Comparison of ENCODE assay signal across 18 cellular contexts in the genomic region with DNA sequence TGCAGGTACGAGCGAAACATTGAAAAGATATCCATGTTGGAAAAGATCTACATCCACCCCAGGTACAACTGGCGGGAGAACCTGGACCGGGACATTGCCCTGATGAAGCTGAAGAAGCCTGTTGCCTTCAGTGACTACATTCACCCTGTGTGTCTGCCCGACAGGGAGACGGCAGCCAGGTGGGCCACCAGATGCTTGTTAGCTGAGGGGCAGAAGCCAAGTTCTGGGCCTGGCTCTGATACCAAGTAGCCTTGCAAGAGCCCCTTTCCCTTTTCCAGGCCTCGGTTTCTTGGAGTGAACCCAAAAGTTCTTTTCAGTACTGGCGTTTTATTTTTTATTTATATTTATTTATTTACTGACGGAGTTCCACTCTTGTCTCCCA. TPM values are rescaled to one million over a fixed set of nuclear protein-coding genes. Genes with fewer than 3 reads are reported as not detected.
DNase-seq lines count a peak whose midpoint lies in the region; ATAC-seq, FAIRE-seq and TF ChIP-seq lines count a peak whose summit lies in the region.
"Had no signal": no experiment of that assay in that cellular context is flagged by ENCODE, and none has a peak within 500 bp of the region (broad histone marks: within the 10 kb centered on the region; RNA-seq: fewer than 3 reads in every experiment).

No MANE protein-coding gene starts in this region.

- H3K4me1 Mint-ChIP-seq in activated CD4-positive, alpha-beta memory T cell treated with anti-CD3 and anti-CD28 coated beads for 36 hours (ENCODE audit: low read depth) = no peaks in the 10 kb centered on the region
- H3K4me1 Mint-ChIP-seq in activated T-cell treated with anti-CD3 and anti-CD28 coated beads, Interleukin-2, amount 50 U/mL, for 4 hours (ENCODE audit: low read depth) = no peaks in the 10 kb centered on the region

- no peak overlapping the region for H3K4me2 ChIP-seq in neuronal stem cell (ENCODE audit: insufficient read depth, low read length, poor library complexity, severe bottlenecking)
- H3K4me2 ChIP-seq: A549 had no signal

- DNase-seq in DMS 273 (lab: John Stamatoyannopoulos, UW; ENCODE audit: unreplicated experiment) = peak; percentile 39
- DNase-seq in DMS 273 treated with DMSO at 0.1 percent for 48 hours (lab: John Stamatoyannopoulos, UW) = no peak
- DNase-seq in kidney = peak; percentile 26
- no peak for DNase-seq in neuronal stem cell (ENCODE audit: low spot score)
- no peak for DNase-seq in activated CD4-positive, alpha-beta memory T cell treated with anti-CD3 and anti-CD28 coated beads for 36 hours
- no peak for DNase-seq in NCI-H2171 treated with DMSO at 0.1 percent for 48 hours (lab: John Stamatoyannopoulos, UW)
- DNase-seq in activated T-cell treated with anti-CD3 and anti-CD28 coated beads, Interleukin-2, amount 50 U/mL, for 4 hours = no peak
- DNase-seq: AML-193; CD4-positive, alpha-beta T cell; DMS53; DND-41; EL had no signal

- H3K18ac ChIP-seq in neuronal stem cell (ENCODE audit: low read length) = no peak overlapping the region

- H3K4me3 ChIP-seq in kidney (ENCODE audit: low read length in 2 of 2) (no peak overlapping the region), neuronal stem cell (ENCODE audit: low read length in 2 of 2) (no peak overlapping the region)
- H3K4me3 ChIP-seq: A549, GM12878, HAP-1 had no signal

- H3K9me3 ChIP-seq in kidney (ENCODE audit: control insufficient read depth in 1 of 2, low read length in 2 of 2) = no peaks in the 10 kb centered on the region
- no peaks in the 10 kb centered on the region for H3K9me3 ChIP-seq in neuronal stem cell (replicated peaks in 1 of 2; ENCODE audit: control insufficient read depth in 2 of 2, insufficient read depth in 1 of 2, low read depth in 1 of 2, low read length in 2 of 2)
- H3K9me3 ChIP-seq: A549, HAP-1 had no signal

- intact Hi-C loops in kidney (cut with DNase I) = no loop called here
- intact Hi-C loops in activated CD4-positive, alpha-beta memory T cell treated with anti-CD3 and anti-CD28 coated beads for 36 hours (cut with micrococcal nuclease) = no loop called here

- H2BK5ac ChIP-seq in neuronal stem cell (ENCODE audit: low read length) = peak overlapping the region; percentile 24

- no peak overlapping the region for H3K4me3 Mint-ChIP-seq in activated CD4-positive, alpha-beta memory T cell treated with anti-CD3 and anti-CD28 coated beads for 36 hours
- H3K4me3 Mint-ChIP-seq in activated T-cell treated with anti-CD3 and anti-CD28 coated beads, Interleukin-2, amount 50 U/mL, for 4 hours = no peak overlapping the region
- H3K4me3 Mint-ChIP-seq: CD4-positive, alpha-beta T cell had no signal

- ATAC-seq in activated T-cell treated with anti-CD3 and anti-CD28 coated beads, Interleukin-2, amount 50 U/mL, for 4 hours = no peak
- ATAC-seq: GM12878 had no signal

- H3K79me1 ChIP-seq in neuronal stem cell (ENCODE audit: low read depth, low read length) = no peaks in the 10 kb centered on the region

- FAIRE-seq in kidney (lab: Jason Lieb, UNC) = no peak
- FAIRE-seq: A549, GM12878 had no signal

- no peak overlapping the region for H2AK5ac ChIP-seq in neuronal stem cell (ENCODE audit: low read depth, low read length)

- no peaks in the 10 kb centered on the region for H3K9me3 Mint-ChIP-seq in activated CD4-positive, alpha-beta memory T cell treated with anti-CD3 and anti-CD28 coated beads for 36 hours
- H3K9me3 Mint-ChIP-seq in activated T-cell treated with anti-CD3 and anti-CD28 coated beads, Interleukin-2, amount 50 U/mL, for 4 hours = no peaks in the 10 kb centered on the region
- H3K9me3 Mint-ChIP-seq: CD4-positive, alpha-beta T cell had no signal

- no peak overlapping the region for H2BK120ac ChIP-seq in neuronal stem cell (ENCODE audit: low read depth, low read length)

- H3K27me3 ChIP-seq in neuronal stem cell (ENCODE audit: control insufficient read depth in 3 of 3, insufficient read depth in 3 of 3, low read depth in 1 of 3, low read length in 3 of 3) = no peaks in the 10 kb centered on the region

- H3K9ac ChIP-seq in kidney (ENCODE audit: low read length in 2 of 2) (no peak overlapping the region), neuronal stem cell (ENCODE audit: low read depth, low read length, poor library complexity) (no peak overlapping the region)

- no peak overlapping the region for H3K27ac Mint-ChIP-seq in activated CD4-positive, alpha-beta memory T cell treated with anti-CD3 and anti-CD28 coated beads for 36 hours
- H3K27ac Mint-ChIP-seq: CD4-positive, alpha-beta T cell had no signal

- H3K4me1 ChIP-seq in kidney (ENCODE audit: control insufficient read depth in 1 of 2, insufficient read depth in 1 of 2, low read depth in 1 of 2, low read length in 2 of 2) = no peaks in the 10 kb centered on the region
- H3K4me1 ChIP-seq in neuronal stem cell (ENCODE audit: control insufficient read depth in 2 of 2, insufficient read depth in 1 of 2, low read depth in 1 of 2, low read length in 2 of 2) = peaks cover 2 to 4% of the 10 kb centered on the region in 2 donors
- H3K4me1 ChIP-seq: A549, HAP-1 had no signal

- CTCF ChIA-PET in activated CD4-positive, alpha-beta memory T cell treated with anti-CD3 and anti-CD28 coated beads for 36 hours (lab: Charles Lee) = no interaction called here

- WGBS in neuronal stem cell (ENCODE audit: extremely low coverage in 2 of 2, insufficient read length in 2 of 2, insufficient replicate concordance in 1 of 2), 2 donors = no CpG with 5 or more reads among the region's 9 CpGs

- TF ChIP-seq CTCF in kidney (IDR thresholded peaks at IDR 0.05; ENCODE audit: borderline replicate concordance, extremely low read depth, insufficient read depth) = no peak

- no peak overlapping the region for H3K23ac ChIP-seq in neuronal stem cell (ENCODE audit: low read depth, low read length, poor library complexity)

- H2BK12ac ChIP-seq in neuronal stem cell (ENCODE audit: low read length) = no peak overlapping the region

- H3K27ac ChIP-seq in kidney (ENCODE audit: low read depth in 2 of 2, low read length in 2 of 2) = no peak overlapping the region
- no peak overlapping the region for H3K27ac ChIP-seq in neuronal stem cell (replicated peaks; ENCODE audit: low read length)
- H3K27ac ChIP-seq: 22Rv1, A549, C4-2B had no signal

- H4K8ac ChIP-seq in neuronal stem cell (ENCODE audit: low read depth, low read length) = no peak overlapping the region

- H3K4ac ChIP-seq in neuronal stem cell (ENCODE audit: low read length) = no peak overlapping the region

- H3K36me3 Mint-ChIP-seq in activated CD4-positive, alpha-beta memory T cell treated with anti-CD3 and anti-CD28 coated beads for 36 hours = no peaks in the 10 kb centered on the region
- no peaks in the 10 kb centered on the region for H3K36me3 Mint-ChIP-seq in activated T-cell treated with anti-CD3 and anti-CD28 coated beads, Interleukin-2, amount 50 U/mL, for 4 hours (ENCODE audit: insufficient read depth)

- no peaks in the 10 kb centered on the region for H3K27me3 Mint-ChIP-seq in activated CD4-positive, alpha-beta memory T cell treated with anti-CD3 and anti-CD28 coated beads for 36 hours
- H3K27me3 Mint-ChIP-seq in activated T-cell treated with anti-CD3 and anti-CD28 coated beads, Interleukin-2, amount 50 U/mL, for 4 hours (ENCODE audit: low read depth) = no peaks in the 10 kb centered on the region
- H3K27me3 Mint-ChIP-seq: CD4-positive, alpha-beta T cell had no signal

- no peak overlapping the region for H3K14ac ChIP-seq in neuronal stem cell (ENCODE audit: low read length)

- H2AFZ ChIP-seq in neuronal stem cell (ENCODE audit: low read length) = peak overlapping the region; percentile 38

- H3K36me3 ChIP-seq in kidney (ENCODE audit: control insufficient read depth in 1 of 2, insufficient read depth in 2 of 2, low read length in 2 of 2) (no peaks in the 10 kb centered on the region), neuronal stem cell (replicated peaks in 1 of 2; ENCODE audit: control insufficient read depth in 2 of 2, insufficient read depth in 2 of 2, low read length in 2 of 2) (no peaks in the 10 kb centered on the region)
- H3K36me3 ChIP-seq: HAP-1 had no signal

- no peak overlapping the region for H2BK15ac ChIP-seq in neuronal stem cell (ENCODE audit: low read length)

- no peak overlapping the region for H4K91ac ChIP-seq in neuronal stem cell (ENCODE audit: low read depth, low read length, poor library complexity)

- POLR2A ChIA-PET in activated CD4-positive, alpha-beta memory T cell treated with anti-CD3 and anti-CD28 coated beads for 36 hours (lab: Charles Lee) = no interaction called here

RNA-seq across cellular contexts. Expression of gene F2, which starts 9.6 kb away (rescaled TPM):
- not detected for total RNA-seq in kidney
- not detected for polyA plus RNA-seq in kidney (ENCODE audit: insufficient read depth, low read depth, low replicate concordance)
- not detected for polyA plus RNA-seq in neuronal stem cell (2013, experiment 1 of 2)
- not detected for polyA plus RNA-seq in neuronal stem cell (2013, experiment 2 of 2)
- total RNA-seq in activated CD4-positive, alpha-beta memory T cell treated with anti-CD3 and anti-CD28 coated beads for 36 hours = under 1 TPM in 1 of 2 experiments, not detected in 1; 0.29 TPM
- under 1 TPM; 0.40 to 0.81 (median 0.41) TPM for total RNA-seq in activated T-cell treated with anti-CD3 and anti-CD28 coated beads, Interleukin-2, amount 50 U/mL, for 4 hours
- total RNA-seq: CD4-positive, alpha-beta T cell; G401 had no signal
- polyA plus RNA-seq: GM12878 had no signal

RNA-seq across cellular contexts. Expression of gene ZNF408, which starts 27.8 kb away (rescaled TPM):
- 9.7 TPM for total RNA-seq in kidney
- polyA plus RNA-seq in kidney (ENCODE audit: insufficient read depth, low read depth, low replicate concordance) = 7.8 TPM
- 4.8 TPM for polyA plus RNA-seq in neuronal stem cell (2013, experiment 1 of 2)
- 5.0 TPM for polyA plus RNA-seq in neuronal stem cell (2013, experiment 2 of 2)
- 10 to 100 TPM in 1 of 2 experiments, 1 to 10 TPM in 1; 9.4 to 10.7 TPM for total RNA-seq in activated CD4-positive, alpha-beta memory T cell treated with anti-CD3 and anti-CD28 coated beads for 36 hours
- total RNA-seq in activated T-cell treated with anti-CD3 and anti-CD28 coated beads, Interleukin-2, amount 50 U/mL, for 4 hours = 10 to 100 TPM; 14.2 to 16.9 (median 14.8) TPM

RNA-seq across cellular contexts. Expression of gene ARHGAP1, which starts 28.2 kb away (rescaled TPM):
- total RNA-seq in kidney = 137 TPM
- polyA plus RNA-seq in kidney (ENCODE audit: insufficient read depth, low read depth, low replicate concordance) = 35.5 TPM
- polyA plus RNA-seq in neuronal stem cell (2013, experiment 1 of 2) = 14.9 TPM
- polyA plus RNA-seq in neuronal stem cell (2013, experiment 2 of 2) = 16.1 TPM
- total RNA-seq in activated CD4-positive, alpha-beta memory T cell treated with anti-CD3 and anti-CD28 coated beads for 36 hours = 10 to 100 TPM; 45.8 to 46.2 TPM
- total RNA-seq in activated T-cell treated with anti-CD3 and anti-CD28 coated beads, Interleukin-2, amount 50 U/mL, for 4 hours = 10 to 100 TPM; 52.9 to 63.8 (median 53.4) TPM

Comparison
In these comparisons a context has a peak if more than half of its experiments do, and no peak if none do; other contexts are left out.
1. DNase-seq: peak in DMS 273 (single experiment) and kidney (single experiment); none in DMS 273 treated with DMSO at 0.1 percent for 48 hours (single experiment), neuronal stem cell (single experiment), activated CD4-positive, alpha-beta memory T cell treated with anti-CD3 and anti-CD28 coated beads for 36 hours (single experiment), NCI-H2171 treated with DMSO at 0.1 percent for 48 hours (single experiment) and activated T-cell treated with anti-CD3 and anti-CD28 coated beads, Interleukin-2, amount 50 U/mL, for 4 hours (single experiment).